8 cellular contexts compared by ENCODE assay signal in the genomic region with DNA sequence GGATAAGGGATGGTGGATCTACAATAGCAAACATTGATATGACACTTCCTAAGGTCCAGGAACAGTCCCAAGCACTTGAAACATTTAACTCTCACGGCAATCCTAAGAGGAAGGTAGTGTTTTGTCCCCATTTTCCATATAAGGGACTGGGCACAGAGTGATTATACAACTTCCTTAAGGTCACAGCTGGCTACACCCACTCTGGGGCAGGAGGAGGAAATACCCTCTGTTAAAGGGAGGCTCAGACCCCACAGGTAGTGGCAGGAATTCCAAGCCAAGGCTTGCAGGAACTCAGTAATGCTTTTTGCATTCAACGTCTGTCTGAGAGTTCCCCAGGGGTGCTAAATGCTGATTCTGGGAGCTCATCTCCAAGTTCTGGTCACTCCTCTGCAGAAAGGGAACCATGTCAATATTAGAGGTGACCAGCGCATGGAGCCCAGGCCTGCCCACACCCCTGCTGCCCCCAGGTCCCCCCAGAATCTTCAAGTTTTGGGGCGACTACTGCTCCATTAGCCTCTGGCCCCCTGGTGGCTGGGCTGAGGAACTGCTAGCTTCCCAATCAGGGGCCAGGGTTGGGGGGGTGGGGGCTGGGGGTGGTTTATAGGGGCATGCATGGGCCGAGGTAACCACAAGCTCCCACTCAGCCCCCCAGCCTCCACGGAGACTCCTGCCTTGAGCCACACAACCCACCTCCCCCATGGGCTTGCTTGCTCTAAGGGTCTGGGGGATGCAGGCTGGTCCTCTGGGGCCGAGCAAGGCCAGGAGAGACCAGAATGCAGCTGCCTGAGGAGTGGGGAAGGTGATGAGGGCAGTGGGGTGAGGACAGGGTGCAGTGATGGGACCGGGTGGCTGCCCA. TPM values are rescaled to one million over a fixed set of nuclear protein-coding genes. Genes with fewer than 3 reads are reported as not detected.
A peak's percentile ranks its signal among the peaks of the same experiment; 100 is the strongest.
DNase-seq lines count a peak whose midpoint lies in the region; ATAC-seq and TF ChIP-seq lines count a peak whose summit lies in the region.

No MANE protein-coding gene starts in this region.

- no peak overlapping the region for H3K4me3 Mint-ChIP-seq in activated naive CD4-positive, alpha-beta T cell treated with anti-CD3 and anti-CD28 coated beads for 36 hours
- no peak overlapping the region for H3K4me3 Mint-ChIP-seq in stimulated activated memory B cell treated with anti-CD40 and anti-IgM and Interleukin-4, amounts not matched to agents 10 μg/mL and 1 μg/mL and 100 μg/mL, for 72 hours

- TF ChIP-seq POLR2A in Peyer's patch (IDR thresholded peaks at IDR 0.05): no peak
- TF ChIP-seq POLR2A in thyroid gland (IDR thresholded peaks at IDR 0.05): no peak

- H3K4me3 ChIP-seq in Peyer's patch (no peak overlapping the region), thyroid gland (replicated peaks in 1 of 3) (no peak overlapping the region)

- H3K9me3 Mint-ChIP-seq in activated naive CD4-positive, alpha-beta T cell treated with anti-CD3 and anti-CD28 coated beads for 36 hours: no peaks in the 10 kb centered on the region
- H3K9me3 Mint-ChIP-seq in stimulated activated memory B cell treated with anti-CD40 and anti-IgM and Interleukin-4, amounts not matched to agents 10 μg/mL and 1 μg/mL and 100 μg/mL, for 72 hours: no peaks in the 10 kb centered on the region

- H3K36me3 Mint-ChIP-seq in activated naive CD4-positive, alpha-beta T cell treated with anti-CD3 and anti-CD28 coated beads for 36 hours (ENCODE audit: low read depth): no peaks in the 10 kb centered on the region
- no peaks in the 10 kb centered on the region for H3K36me3 Mint-ChIP-seq in stimulated activated memory B cell treated with anti-CD40 and anti-IgM and Interleukin-4, amounts not matched to agents 10 μg/mL and 1 μg/mL and 100 μg/mL, for 72 hours

- no peak for ATAC-seq in stimulated activated memory B cell treated with anti-CD40 and anti-IgM and Interleukin-4, amounts not matched to agents 10 μg/mL and 1 μg/mL and 100 μg/mL, for 72 hours

- WGBS in thyroid gland, 2 donors: 38 to 44% methylated on average over 5 to 6 of the region's 8 CpGs

- peak; percentile 23 for DNase-seq in activated naive CD4-positive, alpha-beta T cell treated with Interleukin-2 at 50 U/mL for 16 hours
- no peak for DNase-seq in activated naive CD4-positive, alpha-beta T cell treated with anti-CD3 and anti-CD28 coated beads for 36 hours
- peak in 1 of 3 donors; percentile 44 for DNase-seq in Peyer's patch
- DNase-seq in germinal center (ENCODE audit: low spot score): peak; percentile 70
- no peak for DNase-seq in thyroid gland
- DNase-seq in NCI-H510A treated with DMSO at 0.1 percent for 48 hours (lab: John Stamatoyannopoulos, UW): no peak
- no peak for DNase-seq in NCI-H1694 treated with DMSO at 0.1 percent for 48 hours (lab: John Stamatoyannopoulos, UW)

- H3K9me3 ChIP-seq in Peyer's patch (no peaks in the 10 kb centered on the region), thyroid gland (no peaks in the 10 kb centered on the region)

- peaks cover 9% of the 10 kb centered on the region for H3K27me3 Mint-ChIP-seq in activated naive CD4-positive, alpha-beta T cell treated with anti-CD3 and anti-CD28 coated beads for 36 hours (ENCODE audit: low read depth)
- H3K27me3 Mint-ChIP-seq in stimulated activated memory B cell treated with anti-CD40 and anti-IgM and Interleukin-4, amounts not matched to agents 10 μg/mL and 1 μg/mL and 100 μg/mL, for 72 hours: peaks cover 71% of the 10 kb centered on the region

- intact Hi-C loops in activated naive CD4-positive, alpha-beta T cell treated with anti-CD3 and anti-CD28 coated beads for 36 hours (cut with micrococcal nuclease): loop anchor here (1.0 kb wide), 1 partner anchor 19 kb away; no protein-coding TSS in a partner anchor
- intact Hi-C loops in thyroid gland (cut with DNase I): no loop called here

- H3K27ac ChIP-seq in Peyer's patch: no peak overlapping the region
- no peak overlapping the region for H3K27ac ChIP-seq in thyroid gland

- H3K27ac Mint-ChIP-seq in activated naive CD4-positive, alpha-beta T cell treated with anti-CD3 and anti-CD28 coated beads for 36 hours: no peak overlapping the region
- H3K27ac Mint-ChIP-seq in stimulated activated memory B cell treated with anti-CD40 and anti-IgM and Interleukin-4, amounts not matched to agents 10 μg/mL and 1 μg/mL and 100 μg/mL, for 72 hours: no peak overlapping the region

- H3K4me1 Mint-ChIP-seq in activated naive CD4-positive, alpha-beta T cell treated with anti-CD3 and anti-CD28 coated beads for 36 hours (ENCODE audit: low read depth): no peaks in the 10 kb centered on the region
- H3K4me1 Mint-ChIP-seq in stimulated activated memory B cell treated with anti-CD40 and anti-IgM and Interleukin-4, amounts not matched to agents 10 μg/mL and 1 μg/mL and 100 μg/mL, for 72 hours: no peaks in the 10 kb centered on the region

- no peaks in the 10 kb centered on the region for H3K36me3 ChIP-seq in Peyer's patch
- H3K36me3 ChIP-seq in thyroid gland: peaks cover 0 to 8% of the 10 kb centered on the region in 2 donors

- CTCF ChIA-PET in activated naive CD4-positive, alpha-beta T cell treated with anti-CD3 and anti-CD28 coated beads for 36 hours (lab: Charles Lee): interaction anchor here (0.5 to 5.7 kb wide), 21 partner anchors 9 to 157 kb away, joined by 3 to 56 read pairs (median 4); a partner anchor contains a TSS

- H3K27me3 ChIP-seq in Peyer's patch (no peaks in the 10 kb centered on the region), thyroid gland (no peaks in the 10 kb centered on the region)

- TF ChIP-seq CTCF in Peyer's patch (IDR thresholded peaks at IDR 0.05) (peak in 5 of 6 experiments; percentile 30 to 74 (median 43)), thyroid gland (IDR thresholded peaks at IDR 0.05) (peak; percentile 4 to 93 (median 50))

- H3K4me1 ChIP-seq in Peyer's patch (no peaks in the 10 kb centered on the region), thyroid gland (peaks cover 0 to 6% of the 10 kb centered on the region in 2 donors)

RNA-seq across cellular contexts. Expression of a gene that starts 11.1 kb away (rescaled TPM):
- total RNA-seq in activated naive CD4-positive, alpha-beta T cell treated with anti-CD3 and anti-CD28 coated beads for 36 hours: 1 to 10 TPM; 1.5 to 1.6 TPM
- total RNA-seq in Peyer's patch: 10 to 100 TPM in 3 of 4 donors, 1 to 10 TPM in 1; 7.5 to 43.7 (median 21.2) TPM
- total RNA-seq in thyroid gland: 100 to 1,000 TPM; 142 to 200 (median 170) TPM

RNA-seq across cellular contexts. Expression of a gene that starts 11.8 kb away (rescaled TPM):
- not detected for total RNA-seq in activated naive CD4-positive, alpha-beta T cell treated with anti-CD3 and anti-CD28 coated beads for 36 hours
- not detected for total RNA-seq in Peyer's patch
- 1 to 10 TPM in 1 of 4 donors, under 1 TPM in 2, not detected in 1; 0.50 to 1.1 (median 0.81) TPM for total RNA-seq in thyroid gland

RNA-seq across cellular contexts. Expression of a gene that starts 16.4 kb away (rescaled TPM):
- total RNA-seq in activated naive CD4-positive, alpha-beta T cell treated with anti-CD3 and anti-CD28 coated beads for 36 hours: 1 to 10 TPM in 1 of 2 experiments, under 1 TPM in 1; 0.86 to 1.1 TPM
- 10 to 100 TPM in 3 of 4 donors, 1 to 10 TPM in 1; 6.6 to 25.5 (median 13.9) TPM for total RNA-seq in Peyer's patch
- total RNA-seq in thyroid gland: 10 to 100 TPM in 1 of 4 donors, 1 to 10 TPM in 3; 4.6 to 10.9 (median 5.4) TPM

RNA-seq across cellular contexts. Expression of a gene that starts 16.7 kb away (rescaled TPM):
- 1 to 10 TPM; 8.5 to 9.0 TPM for total RNA-seq in activated naive CD4-positive, alpha-beta T cell treated with anti-CD3 and anti-CD28 coated beads for 36 hours
- 100 to 1,000 TPM in 1 of 4 donors, 10 to 100 TPM in 3; 19.0 to 122 (median 90.5) TPM for total RNA-seq in Peyer's patch
- total RNA-seq in thyroid gland: 100 to 1,000 TPM in 3 of 4 donors, 10 to 100 TPM in 1; 57.2 to 194 (median 141) TPM

RNA-seq across cellular contexts. Expression of a gene that starts 37.4 kb away (rescaled TPM):
- total RNA-seq in activated naive CD4-positive, alpha-beta T cell treated with anti-CD3 and anti-CD28 coated beads for 36 hours: 10 to 100 TPM; 32.1 TPM
- total RNA-seq in Peyer's patch: 10 to 100 TPM; 19.4 to 62.6 (median 51.5) TPM
- total RNA-seq in thyroid gland: 10 to 100 TPM; 14.6 to 25.0 (median 19.7) TPM

Comparison
In these comparisons a context has a peak if more than half of its experiments do, and no peak if none do; other contexts are left out.
1. DNase-seq: peak in activated naive CD4-positive, alpha-beta T cell treated with Interleukin-2 at 50 U/mL for 16 hours (single experiment) and germinal center (single experiment); none in activated naive CD4-positive, alpha-beta T cell treated with anti-CD3 and anti-CD28 coated beads for 36 hours (single experiment), thyroid gland (0 of 2), NCI-H510A treated with DMSO at 0.1 percent for 48 hours (single experiment) and NCI-H1694 treated with DMSO at 0.1 percent for 48 hours (single experiment).